Comparison of ENCODE assay signal across 8 cellular contexts in genomic region chr15:92077353-92078080, GRCh38.
DNase-seq lines count a peak whose midpoint lies in the region; ATAC-seq, FAIRE-seq and TF ChIP-seq lines count a peak whose summit lies in the region.

No MANE protein-coding gene starts in this region.

- intact Hi-C loops in PC-9 (cut with micrococcal nuclease; ENCODE audit: unreplicated experiment) (loop anchor here (1.0 to 5.0 kb wide), 7 partner anchors 110 to 774 kb away; partner anchors contain the start of gene SLCO3A1), upper lobe of right lung (cut with DNase I) (loop anchor here (5.0 kb wide), 1 partner anchor 225 kb away; the partner anchor contains the start of gene SLCO3A1)
- intact Hi-C loops in activated T-helper 1 cell treated with anti-CD3 and anti-CD28 coated beads, Interleukin-12 subunit alpha, Interleukin-12 subunit beta, Interleukin-2, Interleukin-4 antibody, amounts not matched to agents 30 ng/mL and 10 ng/mL and 1 ng/mL, durations not matched to agents 14 hours and 24 hours and 36 hours (cut with micrococcal nuclease), result loop anchor here (1.0 kb wide), 4 partner anchors 191 to 371 kb away; no protein-coding TSS in a partner anchor

- ATAC-seq in GM19438 (IDR thresholded peaks at IDR 0.05; ENCODE audit: low read depth, unreplicated experiment) (peak; percentile 73), upper lobe of right lung (peak; percentile 80)

- H3K36me3 ChIP-seq in PC-9 (ENCODE audit: low read depth), result no peaks in the 10 kb centered on the region
- H3K36me3 ChIP-seq in upper lobe of right lung, result no peaks in the 10 kb centered on the region

- H3K36me3 Mint-ChIP-seq in activated T-helper 1 cell treated with anti-CD3 and anti-CD28 coated beads, Interleukin-12 subunit alpha, Interleukin-12 subunit beta, Interleukin-2, Interleukin-4 antibody, amounts not matched to agents 30 ng/mL and 10 ng/mL and 1 ng/mL, durations not matched to agents 14 hours and 24 hours and 36 hours (ENCODE audit: low read depth), result no peaks in the 10 kb centered on the region
- H3K36me3 Mint-ChIP-seq in osteocyte (ENCODE audit: unreplicated experiment), result no peaks in the 10 kb centered on the region

- H2AFZ ChIP-seq in PC-9, result no peak overlapping the region

- no peak overlapping the region for H3K4me2 ChIP-seq in PC-9

- no peak for FAIRE-seq in HTR-8/SVneo (lab: Jason Lieb, UNC)

- no peaks in the 10 kb centered on the region for H3K9me3 Mint-ChIP-seq in activated T-helper 1 cell treated with anti-CD3 and anti-CD28 coated beads, Interleukin-12 subunit alpha, Interleukin-12 subunit beta, Interleukin-2, Interleukin-4 antibody, amounts not matched to agents 30 ng/mL and 10 ng/mL and 1 ng/mL, durations not matched to agents 14 hours and 24 hours and 36 hours
- no peaks in the 10 kb centered on the region for H3K9me3 Mint-ChIP-seq in osteocyte (ENCODE audit: unreplicated experiment)

- TF ChIP-seq CTCF in PC-9 (conservative IDR thresholded peaks at IDR 0.05) (peak; percentile 76), osteocyte (IDR thresholded peaks at IDR 0.05) (peak; percentile 74), upper lobe of right lung (IDR thresholded peaks at IDR 0.05) (peak; percentile 78)

- no TSS peak for BruUV-seq in PC-9 (replicated peaks; lab: Mats Ljungman, UMichigan)

- POLR2A ChIA-PET in PC-9 (lab: Charles Lee; ENCODE audit: unreplicated experiment), result no interaction called here

- DNase-seq in CMK (ENCODE audit: low read depth) (peak; percentile 5), HTR-8/SVneo (ENCODE audit: insufficient read length, low spot score) (peak; percentile 56), PC-9 (peak; percentile 47 to 63), fibroblast of the conjunctiva (ENCODE audit: low read depth) (peak; percentile 41), osteocyte (ENCODE audit: extremely low spot score, unreplicated experiment) (no peak), upper lobe of right lung (peak; percentile 77)
- peak; percentile 41 for DNase-seq in activated T-helper 1 cell treated with anti-CD3 and anti-CD28 coated beads, Interleukin-12 subunit alpha, Interleukin-12 subunit beta, Interleukin-2, Interleukin-4 antibody, amounts not matched to agents 30 ng/mL and 10 ng/mL and 1 ng/mL, durations not matched to agents 14 hours and 24 hours and 36 hours (ENCODE audit: low spot score)

- H3K27ac Mint-ChIP-seq in activated T-helper 1 cell treated with anti-CD3 and anti-CD28 coated beads, Interleukin-12 subunit alpha, Interleukin-12 subunit beta, Interleukin-2, Interleukin-4 antibody, amounts not matched to agents 30 ng/mL and 10 ng/mL and 1 ng/mL, durations not matched to agents 14 hours and 24 hours and 36 hours, result no peak overlapping the region
- no peak overlapping the region for H3K27ac Mint-ChIP-seq in osteocyte (ENCODE audit: unreplicated experiment)

- H3K4me1 ChIP-seq in PC-9 (replicated peaks; ENCODE audit: insufficient read depth), result peaks cover 7% of the 10 kb centered on the region
- peaks cover 53% of the 10 kb centered on the region for H3K4me1 ChIP-seq in upper lobe of right lung

- H3K9me2 ChIP-seq in PC-9 (ENCODE audit: insufficient read depth), result no peaks in the 10 kb centered on the region

- peaks cover 19% of the 10 kb centered on the region for H3K79me2 ChIP-seq in PC-9 (ENCODE audit: low read depth)

- peaks cover 27% of the 10 kb centered on the region for H3K4me1 Mint-ChIP-seq in activated T-helper 1 cell treated with anti-CD3 and anti-CD28 coated beads, Interleukin-12 subunit alpha, Interleukin-12 subunit beta, Interleukin-2, Interleukin-4 antibody, amounts not matched to agents 30 ng/mL and 10 ng/mL and 1 ng/mL, durations not matched to agents 14 hours and 24 hours and 36 hours (ENCODE audit: low read depth)
- no peaks in the 10 kb centered on the region for H3K4me1 Mint-ChIP-seq in osteocyte (ENCODE audit: unreplicated experiment)

- no peaks in the 10 kb centered on the region for H3K27me3 ChIP-seq in PC-9 (ENCODE audit: insufficient read depth, low read depth)
- no peaks in the 10 kb centered on the region for H3K27me3 ChIP-seq in upper lobe of right lung

- H3K4me3 ChIP-seq in PC-9, result no peak overlapping the region
- no peak overlapping the region for H3K4me3 ChIP-seq in upper lobe of right lung

- H3K27ac ChIP-seq in PC-9 (no peak overlapping the region), upper lobe of right lung (no peak overlapping the region)

- H4K20me1 ChIP-seq in PC-9 (ENCODE audit: insufficient read depth), result no peaks in the 10 kb centered on the region

- H3K4me3 Mint-ChIP-seq in activated T-helper 1 cell treated with anti-CD3 and anti-CD28 coated beads, Interleukin-12 subunit alpha, Interleukin-12 subunit beta, Interleukin-2, Interleukin-4 antibody, amounts not matched to agents 30 ng/mL and 10 ng/mL and 1 ng/mL, durations not matched to agents 14 hours and 24 hours and 36 hours, result no peak overlapping the region
- no peak overlapping the region for H3K4me3 Mint-ChIP-seq in osteocyte (ENCODE audit: unreplicated experiment)

- CTCF ChIA-PET in PC-9 (lab: Charles Lee), result no interaction called here

- no peaks in the 10 kb centered on the region; the same call in 1 of the 2 replicates for H3F3A ChIP-seq in PC-9 (ENCODE audit: insufficient read depth, low read depth)

- H3K9me3 ChIP-seq in PC-9 (ENCODE audit: insufficient read depth, low read depth) (no peaks in the 10 kb centered on the region), upper lobe of right lung (no peaks in the 10 kb centered on the region)

- no peaks in the 10 kb centered on the region for H3K27me3 Mint-ChIP-seq in activated T-helper 1 cell treated with anti-CD3 and anti-CD28 coated beads, Interleukin-12 subunit alpha, Interleukin-12 subunit beta, Interleukin-2, Interleukin-4 antibody, amounts not matched to agents 30 ng/mL and 10 ng/mL and 1 ng/mL, durations not matched to agents 14 hours and 24 hours and 36 hours (ENCODE audit: insufficient read depth)
- H3K27me3 Mint-ChIP-seq in osteocyte (ENCODE audit: unreplicated experiment), result peaks cover 5% of the 10 kb centered on the region
